ENCODE assay signal across 1 cellular context in the genomic region with DNA sequence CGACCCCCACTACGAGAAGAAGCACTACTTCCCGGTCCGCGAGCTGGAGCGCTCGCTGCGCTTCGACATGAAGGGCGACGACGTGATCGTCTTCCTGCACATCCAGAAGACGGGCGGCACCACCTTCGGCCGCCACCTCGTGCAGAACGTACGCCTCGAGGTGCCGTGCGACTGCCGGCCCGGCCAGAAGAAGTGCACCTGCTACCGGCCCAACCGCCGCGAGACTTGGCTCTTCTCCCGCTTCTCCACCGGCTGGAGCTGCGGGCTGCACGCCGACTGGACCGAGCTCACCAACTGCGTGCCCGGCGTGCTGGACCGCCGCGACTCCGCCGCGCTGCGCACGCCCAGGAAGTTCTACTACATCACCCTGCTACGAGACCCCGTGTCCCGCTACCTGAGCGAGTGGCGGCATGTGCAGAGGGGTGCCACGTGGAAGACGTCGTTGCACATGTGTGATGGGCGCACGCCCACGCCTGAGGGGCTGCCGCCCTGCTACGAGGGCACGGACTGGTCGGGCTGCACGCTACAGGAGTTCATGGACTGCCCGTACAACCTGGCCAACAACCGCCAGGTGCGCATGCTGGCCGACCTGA.
TF ChIP-seq lines count a peak whose summit lies in the region.

No MANE protein-coding gene starts in this region.

TF ChIP-seq in H1, 55 proteins besides CTCF, POLR2A, EP300 and RAD21:
- peak; percentile 24 for TF ChIP-seq EZH2 (IDR thresholded peaks at IDR 0.05; ENCODE audit: low read depth, low read length, severe bottlenecking)
